Comparison of ENCODE assay signal across 6 cellular contexts in genomic region chr9:93879662-93880407, GRCh38.
A peak's percentile ranks its signal among the peaks of the same experiment; 100 is the strongest.
DNase-seq lines count a peak whose midpoint lies in the region; ATAC-seq and TF ChIP-seq lines count a peak whose summit lies in the region.
"Not testable (repeated sequence)": the region's sequence is repeated elsewhere in the genome, so short reads cannot be mapped to it uniquely, and the experiment has no call there.

No MANE protein-coding gene starts in this region.

- H3K27ac ChIP-seq in H9 (ENCODE audit: insufficient read length, low read depth, low read length); esophagus muscularis mucosa (replicated peaks in 1 of 4); stomach; vagina: not testable (repeated sequence)

- not testable (repeated sequence) for H3K79me2 ChIP-seq in H9 (ENCODE audit: insufficient read depth, low read length)

- not testable (repeated sequence) for H3K14ac ChIP-seq in H9 (ENCODE audit: insufficient read depth, low read length)

- not testable (repeated sequence) for H3T11ph ChIP-seq in H9 (ENCODE audit: low read length)

- H3K23ac ChIP-seq in H9 (ENCODE audit: insufficient read length, low read depth, low read length): not testable (repeated sequence)

- not testable (repeated sequence) for H4K8ac ChIP-seq in H9 (replicated peaks; ENCODE audit: insufficient read length, low read depth, low read length)

- not testable (repeated sequence) for TF ChIP-seq CTCF in H9 (conservative IDR thresholded peaks at IDR 0.05); esophagus muscularis mucosa (IDR thresholded peaks at IDR 0.05); progenitor cell of endocrine pancreas (IDR thresholded peaks at IDR 0.05; ENCODE audit: unreplicated experiment); stomach (IDR thresholded peaks at IDR 0.05); vagina (IDR thresholded peaks at IDR 0.05)

- H2AK5ac ChIP-seq in H9 (ENCODE audit: insufficient read length, low read length): not testable (repeated sequence)

- peaks cover 12% of the 10 kb centered on the region for H3K9me3 ChIP-seq in H9 (ENCODE audit: control insufficient read depth, low read depth, low read length)
- peaks cover 0 to 21% (median 17%) of the 10 kb centered on the region in 4 donors for H3K9me3 ChIP-seq in esophagus muscularis mucosa
- peaks cover 7 to 19% (median 17%) of the 10 kb centered on the region in 4 donors for H3K9me3 ChIP-seq in stomach
- H3K9me3 ChIP-seq in vagina: peaks cover 12% of the 10 kb centered on the region

- H3K56ac ChIP-seq in H9 (ENCODE audit: insufficient read length, low read depth, low read length): not testable (repeated sequence)

- H3K27ac Mint-ChIP-seq in H9, progenitor cell of endocrine pancreas: not testable (repeated sequence)

- H2BK12ac ChIP-seq in H9 (ENCODE audit: insufficient read length, low read depth, low read length): not testable (repeated sequence)

- not testable (repeated sequence) for H3K4me1 ChIP-seq in H9 (ENCODE audit: insufficient read depth, low read length); esophagus muscularis mucosa; stomach; vagina

- H2BK15ac ChIP-seq in H9 (ENCODE audit: low read depth, low read length): not testable (repeated sequence)

- H3K18ac ChIP-seq in H9 (ENCODE audit: insufficient read length, low read depth, low read length): not testable (repeated sequence)

- not testable (repeated sequence) for H2BK20ac ChIP-seq in H9 (ENCODE audit: low read depth, low read length, poor library complexity, severe bottlenecking)

- not testable (repeated sequence) for H2BK5ac ChIP-seq in H9 (ENCODE audit: insufficient read length, low read length)

- H2AFZ ChIP-seq in H9 (ENCODE audit: low read length): not testable (repeated sequence)

- TF ChIP-seq EP300 in esophagus muscularis mucosa (IDR thresholded peaks at IDR 0.05); stomach (IDR thresholded peaks at IDR 0.05): not testable (repeated sequence)

- not testable (repeated sequence) for H3K4me1 Mint-ChIP-seq in H9; progenitor cell of endocrine pancreas (ENCODE audit: low read depth)

- not testable (repeated sequence) for H3K27me3 Mint-ChIP-seq in H9 (ENCODE audit: low read depth); progenitor cell of endocrine pancreas

- not testable (repeated sequence) for H3K79me1 ChIP-seq in H9 (ENCODE audit: insufficient read depth, low read depth, low read length, poor library complexity, severe bottlenecking)

- DNase-seq in H9 (peak; percentile 20), esophagus muscularis mucosa (ENCODE audit: extremely low spot score) (peak; percentile 55), left lobe of liver (ENCODE audit: low spot score) (peak; percentile 28), progenitor cell of endocrine pancreas (ENCODE audit: low spot score, unreplicated experiment) (peak; percentile 4), stomach (peak; percentile 16), vagina (ENCODE audit: extremely low spot score in 2 of 2) (peak; percentile 52 to 89)

- intact Hi-C loops in esophagus muscularis mucosa (cut with DNase I); stomach (cut with DNase I; ENCODE audit: low total_unique reads); vagina (cut with DNase I): not testable (repeated sequence)

- not testable (repeated sequence) for H3K4me2 ChIP-seq in H9 (ENCODE audit: insufficient read depth, insufficient read length, low read length)

- not testable (repeated sequence) for H3K4ac ChIP-seq in H9 (ENCODE audit: low read depth, low read length)

- not testable (repeated sequence) for H3K27me3 ChIP-seq in H9 (ENCODE audit: insufficient read depth, low read length); stomach; vagina
- H3K27me3 ChIP-seq in esophagus muscularis mucosa: peaks cover 0 to 11% (median 0%) of the 10 kb centered on the region in 4 donors

- peaks cover 6 to 11% (median 8%) of the 10 kb centered on the region in 3 experiments for H3K36me3 Mint-ChIP-seq in H9 (ENCODE audit: insufficient read depth in 1 of 3, low read depth in 3 of 3)
- not testable (repeated sequence) for H3K36me3 Mint-ChIP-seq in progenitor cell of endocrine pancreas (ENCODE audit: insufficient read depth)

- not testable (repeated sequence) for ATAC-seq in left lobe of liver

- not testable (repeated sequence) for H4K91ac ChIP-seq in H9 (ENCODE audit: insufficient read length, low read depth, low read length)

- H3K9me3 Mint-ChIP-seq in H9 (peaks cover 28 to 32% of the 10 kb centered on the region in 2 experiments), progenitor cell of endocrine pancreas (ENCODE audit: low read depth) (peaks cover 26% of the 10 kb centered on the region)

- H3K4me3 ChIP-seq in esophagus muscularis mucosa, stomach, vagina: not testable (repeated sequence)

- H3K9ac ChIP-seq in H9 (ENCODE audit: extremely low read depth, insufficient read length, low read length): not testable (repeated sequence)

- not testable (repeated sequence) for H3K36me3 ChIP-seq in esophagus muscularis mucosa, stomach, vagina

- WGBS in H9 (ENCODE audit: extremely low coverage, insufficient read length, low lambda C conversion rate): no CpG with 5 or more reads among the region's 35 CpGs
- WGBS in esophagus muscularis mucosa: 95% methylated on average over 13 of the region's 35 CpGs
- 94 to 97% (median 95%) methylated on average over 11 to 35 of the region's 35 CpGs for WGBS in stomach, 5 donors

- not testable (repeated sequence) for H3K23me2 ChIP-seq in H9 (ENCODE audit: insufficient read length, low read depth, low read length, poor library complexity, severe bottlenecking)

- H4K5ac ChIP-seq in H9 (ENCODE audit: insufficient read length, low read depth, low read length): not testable (repeated sequence)

- not testable (repeated sequence) for TF ChIP-seq POLR2A in esophagus muscularis mucosa (IDR thresholded peaks at IDR 0.05; ENCODE audit: low read depth); stomach (IDR thresholded peaks at IDR 0.05); vagina (IDR thresholded peaks at IDR 0.05)

- H4K20me1 ChIP-seq in H9 (ENCODE audit: control insufficient read depth, insufficient read depth, insufficient read length): not testable (repeated sequence)

- H2BK120ac ChIP-seq in H9 (ENCODE audit: low read depth, low read length, poor library complexity, severe bottlenecking): not testable (repeated sequence)

- H3K4me3 Mint-ChIP-seq in H9; progenitor cell of endocrine pancreas (ENCODE audit: low read depth): not testable (repeated sequence)

Comparison
In these comparisons a context has a peak if more than half of its experiments do, and no peak if none do; other contexts are left out.
1. DNase-seq: peak in every context shown above with its lines; median percentile 70 in vagina; 55 in esophagus muscularis mucosa; 28 in left lobe of liver; 20 in H9; 16 in stomach; 4 in progenitor cell of endocrine pancreas.